In genomic region chr18:54871231-54871630, GRCh38 we compare ENCODE assay signal across 18 cellular contexts. TPM values are rescaled to one million over a fixed set of nuclear protein-coding genes. Genes with fewer than 3 reads are reported as not detected.
"Had no signal": no experiment of that assay in that cellular context is flagged by ENCODE, and none has a peak within 500 bp of the region (broad histone marks: within the 10 kb centered on the region; RNA-seq: fewer than 3 reads in every experiment).

No MANE protein-coding gene starts in this region.

- ATAC-seq: activated naive CD4-positive, alpha-beta T cell treated with anti-CD3 and anti-CD28 coated beads, Interleukin-2, amount 50 U/mL, for 72 hours; left colon; lower lobe of right lung; naive thymus-derived CD8-positive, alpha-beta T cell; psoas muscle; right cardiac atrium had no signal

- H3K36me3 Mint-ChIP-seq: naive thymus-derived CD8-positive, alpha-beta T cell had no signal

- H3K27me3 Mint-ChIP-seq: stimulated activated naive CD8-positive, alpha-beta T cell treated with anti-CD3 and anti-CD28 coated beads, Interleukin-15, Interleukin-2, amounts not matched to agents 100 ng/mL and 50 ng/mL, for 24 hours had no signal

- H3K4me3 Mint-ChIP-seq: naive thymus-derived CD8-positive, alpha-beta T cell; stimulated activated naive CD8-positive, alpha-beta T cell treated with anti-CD3 and anti-CD28 coated beads, Interleukin-15, Interleukin-2, amounts not matched to agents 100 ng/mL and 50 ng/mL, for 24 hours had no signal

- DNase-seq: activated CD4-positive, alpha-beta T cell treated with anti-CD3 and anti-CD28 coated beads, Interleukin-2, amount 50 U/mL, for 4 hours; activated gamma-delta T cell; adrenal gland; cerebellar nuclear complex; effector CD8-positive, alpha-beta T cell; foreskin fibroblast; hippocampal formation; left colon; lower lobe of right lung; naive thymus-derived CD8-positive, alpha-beta T cell; ovary; psoas muscle; right cardiac atrium; stimulated activated CD4-positive, alpha-beta T cell treated with anti-CD3 and anti-CD28 coated beads, Interleukin-2, amount 100 ng/mL, for 24 hours; uterus had no signal

- H3K27ac Mint-ChIP-seq: activated naive CD4-positive, alpha-beta T cell treated with anti-CD3 and anti-CD28 coated beads, Interleukin-2, amount 50 U/mL, for 72 hours; naive thymus-derived CD8-positive, alpha-beta T cell; stimulated activated naive CD8-positive, alpha-beta T cell treated with anti-CD3 and anti-CD28 coated beads, Interleukin-15, Interleukin-2, amounts not matched to agents 100 ng/mL and 50 ng/mL, for 24 hours had no signal

- H3K9me3 Mint-ChIP-seq: activated naive CD4-positive, alpha-beta T cell treated with anti-CD3 and anti-CD28 coated beads, Interleukin-2, amount 50 U/mL, for 72 hours; stimulated activated naive CD8-positive, alpha-beta T cell treated with anti-CD3 and anti-CD28 coated beads, Interleukin-15, Interleukin-2, amounts not matched to agents 100 ng/mL and 50 ng/mL, for 24 hours had no signal

RNA-seq across cellular contexts. Expression of gene RAB27B, which starts 43.0 kb away (rescaled TPM):
- total RNA-seq: endothelial cell of umbilical vein had no signal
